8 cellular contexts compared by ENCODE assay signal in the genomic region with DNA sequence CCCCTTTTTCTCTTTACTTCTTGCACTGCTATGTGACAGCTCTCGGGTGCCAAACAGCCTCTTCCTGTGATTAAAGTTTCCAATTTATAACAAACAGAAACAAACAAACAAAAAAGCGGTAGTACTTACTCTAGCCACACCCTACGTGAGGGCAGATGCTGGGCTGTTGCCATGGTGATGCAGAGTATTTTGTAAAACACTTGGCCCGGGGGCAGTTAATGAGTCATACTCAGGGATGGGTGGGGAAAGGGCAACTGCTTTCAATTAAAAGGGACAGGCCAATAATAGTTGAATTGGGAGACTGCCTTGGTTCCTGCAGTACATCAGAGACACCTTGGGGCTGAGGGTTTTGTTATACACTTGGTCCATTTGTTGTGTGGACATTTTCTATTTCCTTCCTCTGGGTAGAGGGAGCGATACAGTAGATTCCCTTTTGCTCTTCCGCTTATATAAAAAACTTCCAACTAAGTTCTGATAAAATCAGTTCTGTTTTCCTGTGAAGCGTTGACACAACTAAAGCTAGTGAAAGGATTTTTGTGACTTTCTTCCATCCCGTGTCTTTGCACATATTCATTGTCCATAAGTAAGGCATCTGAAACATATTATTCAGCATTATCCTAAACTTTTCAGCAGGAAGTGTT. TPM values are rescaled to one million over a fixed set of nuclear protein-coding genes. Genes with fewer than 3 reads are reported as not detected.
DNase-seq lines count a peak whose midpoint lies in the region; ATAC-seq, FAIRE-seq and TF ChIP-seq lines count a peak whose summit lies in the region.

No MANE protein-coding gene starts in this region.

- SMC1A ChIA-PET in GM12878 (lab: Charles Lee; ENCODE audit: uncharacterized antibody, unreplicated experiment) = interaction anchor here (1.5 kb wide), 1 partner anchor 10 kb away, joined by 4 read pairs; no protein-coding TSS in a partner anchor

- H3K4me3 ChIP-seq in GM12878 = no peak overlapping the region

- FAIRE-seq in GM12878 (lab: Jason Lieb, UNC) = no peak

- RAD21 ChIA-PET in GM12878 (lab: Charles Lee; ENCODE audit: unreplicated experiment) = no interaction called here

- no peak overlapping the region for H3K4me2 ChIP-seq in GM12878 (ENCODE audit: control insufficient read depth, insufficient read depth)

- no peaks in the 10 kb centered on the region for H3K36me3 ChIP-seq in GM12878 (ENCODE audit: control insufficient read depth in 2 of 2, insufficient read depth in 2 of 2, low read length in 1 of 2)

- no peak overlapping the region for H3K27ac ChIP-seq in GM12878 (ENCODE audit: control insufficient read depth, insufficient read depth)

- no peaks in the 10 kb centered on the region for H4K20me1 ChIP-seq in GM12878 (ENCODE audit: control insufficient read depth, insufficient read depth)

- CTCF ChIA-PET in GM12878 (lab: Yijun Ruan, JAX) = interaction anchor here (0.7 to 3.2 kb wide), 2 partner anchors 12 to 56 kb away, joined by 4 to 13 read pairs; no protein-coding TSS in a partner anchor

- no peaks in the 10 kb centered on the region for H3K79me2 ChIP-seq in GM12878 (ENCODE audit: control insufficient read depth, insufficient read depth, low read length)

- TF ChIP-seq EP300 in GM12878 (IDR thresholded peaks at IDR 0.05; ENCODE audit: borderline replicate concordance in 1 of 2, control insufficient read depth in 1 of 2, low read depth in 2 of 2, low read length in 2 of 2) = peak in 1 of 2 experiments; percentile 14; a peak in 1 of 4 replicates

- H3K9ac ChIP-seq in GM12878 (ENCODE audit: control insufficient read depth, insufficient read depth, low read length) = no peak overlapping the region

- no peak for TF ChIP-seq RAD21 in GM12878 (IDR thresholded peaks at IDR 0.05; ENCODE audit: insufficient read depth, low read depth, low read length)

- intact Hi-C loops in GM12878 (cut with micrococcal nuclease; ENCODE audit: unreplicated experiment) = no loop called here

- TF ChIP-seq POLR2A in GM12878 (IDR thresholded peaks at IDR 0.05; ENCODE audit: low read depth, low read length) = no peak

- no peak for TF ChIP-seq CTCF in GM12878 (IDR thresholded peaks at IDR 0.05 in 2 of 3, conservative IDR thresholded peaks at IDR 0.05 in 1 of 3; ENCODE audit: control insufficient read depth in 2 of 3, extremely low read depth in 1 of 3, insufficient read depth in 1 of 3, low read depth in 3 of 3, low read length in 3 of 3)

- H2AFZ ChIP-seq in GM12878 (ENCODE audit: control insufficient read depth, low read depth, low read length) = no peak overlapping the region

- ATAC-seq in GM12878 (peak; percentile 88), GM19328 (IDR thresholded peaks at IDR 0.05; ENCODE audit: unreplicated experiment) (no peak)

- DNase-seq in DMS79 treated with DMSO at 0.1 percent for 48 hours (lab: John Stamatoyannopoulos, UW) (peak; percentile 72), LHCN-M2 (ENCODE audit: low read depth) (peak; percentile 99), T1000 (lab: John Stamatoyannopoulos, UW) (peak; percentile 92), GM12878 (ENCODE audit: low read depth, low spot score) (no peak), inferior parietal cortex (ENCODE audit: extremely low spot score) (peak; percentile 13), HuH-7 (ENCODE audit: low spot score) (no peak)
- DNase-seq in stimulated activated CD4-positive, alpha-beta T cell treated with anti-CD3 and anti-CD28 coated beads, Interleukin-1b, Interleukin-23, amount 100 ng/mL, for 4 hours (ENCODE audit: low read depth in 2 of 2) = peak; percentile 19 to 58

- no TSS peak for BruUV-seq in GM12878 (replicated peaks; lab: Mats Ljungman, UMichigan)

- WGBS in GM12878 (ENCODE audit: insufficient coverage, insufficient replicate concordance, low lambda C conversion rate, missing lambda C conversion rate) = 32% methylated on average over 8 of the region's 8 CpGs

- POLR2A ChIA-PET in GM12878 (lab: Charles Lee) = no interaction called here

- in situ Hi-C loops in GM12878 (cut with MboI) = no loop called here

- no peaks in the 10 kb centered on the region for H3K9me3 ChIP-seq in GM12878 (replicated peaks; ENCODE audit: control insufficient read depth, insufficient read depth, low read length)

- no peaks in the 10 kb centered on the region for H3K4me1 ChIP-seq in GM12878 (ENCODE audit: control insufficient read depth, insufficient read depth, low read length)

- H3K27me3 ChIP-seq in GM12878 (replicated peaks in 1 of 2; ENCODE audit: control insufficient read depth in 2 of 2, insufficient read depth in 2 of 2, low read length in 1 of 2) = peaks cover 0 to 8% of the 10 kb centered on the region in 2 experiments; a peak in 2 of 4 replicates

TF ChIP-seq in GM12878, 131 proteins besides CTCF, POLR2A, EP300 and RAD21:
- TF ChIP-seq ZNF274 (IDR thresholded peaks at IDR 0.05; ENCODE audit: insufficient read depth, insufficient read length) (no peak), RBBP5 (conservative IDR thresholded peaks at IDR 0.05) (no peak), ZBTB40 (IDR thresholded peaks at IDR 0.05; ENCODE audit: borderline replicate concordance) (0 out of 2 replicates have a peak, but pooled peaks have one; percentile 30), SMAD5 (IDR thresholded peaks at IDR 0.05; ENCODE audit: low read depth) (no peak), BMI1 (IDR thresholded peaks at IDR 0.05; ENCODE audit: borderline replicate concordance) (peak; percentile 79), RFX5 (IDR thresholded peaks at IDR 0.05; ENCODE audit: low read depth, low read length) (no peak)

RNA-seq across cellular contexts. Expression of gene THEM4, which starts 36.5 kb away (rescaled TPM):
- 20.3 and 22.8 TPM in 2 replicates for total RNA-seq in LHCN-M2 (2014; rRNA removed)
- polyA plus RNA-seq in LHCN-M2 (2012) = 8.5 TPM
- total RNA-seq in GM12878 (2013; cell fraction: nucleolus; rRNA removed) = 17.5 and 19.0 TPM in 2 replicates
- 13.2 and 14.1 TPM in 2 replicates for total RNA-seq in GM12878 (2014; rRNA removed)
- 16.7 and 17.1 TPM in 2 replicates for total RNA-seq in GM12878 (2014; rRNA removed; fragmentation: Illumina TruSeq; extraction: Trizol)
- 11.7 and 13.2 TPM in 2 replicates for total RNA-seq in GM12878 (2021)
- 7.3 TPM for polyA plus RNA-seq in GM12878 (2011; ENCODE audit: low read depth)
- 18.6 and 21.9 TPM in 2 replicates for polyA plus RNA-seq in GM12878 (2011; rRNA removed)
- polyA plus RNA-seq in GM12878 (2011; cell fraction: cytosol; rRNA removed) = 11.2 TPM in 2 replicates
- 7.2 and 10.5 TPM in 2 replicates for polyA plus RNA-seq in GM12878 (2011; cell fraction: nucleus; rRNA removed)
- 8.5 and 10.9 TPM in 2 replicates for polyA plus RNA-seq in GM12878 (2012)
- 26.0 and 26.8 TPM in 2 replicates for polyA plus RNA-seq in GM12878 (2014; fragmentation: Illumina TruSeq; extraction: Trizol)
- 1 to 10 TPM; 3.4 to 7.2 TPM for polyA plus RNA-seq in GM12878 (2014; fragmentation: Nextera tagmentation; extraction: Ambion mirVana)
- polyA plus RNA-seq in GM12878 (2014; rRNA removed) = 22.6 and 30.8 TPM in 2 replicates
- 10 to 100 TPM; 21.9 to 25.4 TPM for polyA plus RNA-seq in GM12878 (2016; fragmentation: Nextera tagmentation; extraction: Ambion mirVana)
- polyA minus RNA-seq in GM12878 (2011; rRNA and poly(A)+ RNA removed) = 7.5 and 9.0 TPM in 2 replicates
- polyA minus RNA-seq in GM12878 (2011; cell fraction: cytosol; rRNA and poly(A)+ RNA removed) = 1.7 and 2.3 TPM in 2 replicates
- polyA minus RNA-seq in GM12878 (2011; cell fraction: nucleus; rRNA and poly(A)+ RNA removed) = 3.1 and 4.3 TPM in 2 replicates

RNA-seq across cellular contexts. Expression of gene S100A10, which starts 47.8 kb away (rescaled TPM):
- total RNA-seq in LHCN-M2 (2014; rRNA removed) (81.9 and 115 TPM in 2 replicates), GM12878 (2014; rRNA removed) (0.56 TPM in 1 of 2 replicates, not detected in the other), GM12878 (2014; rRNA removed; fragmentation: Illumina TruSeq; extraction: Trizol) (not detected in 2 replicates), GM12878 (2021) (1.6 and 2.8 TPM in 2 replicates)
- polyA plus RNA-seq in LHCN-M2 (2012) = 916 TPM
- total RNA-seq in GM12878 (2013; cell fraction: nucleolus; rRNA removed) = not detected in 2 replicates
- polyA plus RNA-seq in GM12878 (2011; ENCODE audit: low read depth) = 6.1 TPM
- polyA plus RNA-seq in GM12878 (2011; rRNA removed) (0.16 and 0.20 TPM in 2 replicates), GM12878 (2014; fragmentation: Illumina TruSeq; extraction: Trizol) (not detected in 2 replicates), GM12878 (2014; fragmentation: Nextera tagmentation; extraction: Ambion mirVana) (under 1 TPM; 0.18 to 0.50 TPM), GM12878 (2014; rRNA removed) (0.65 TPM in 1 of 2 replicates, not detected in the other), GM12878 (2016; fragmentation: Nextera tagmentation; extraction: Ambion mirVana) (1 to 10 TPM; 1.6 to 2.1 TPM)
- 0.12 and 0.28 TPM in 2 replicates for polyA plus RNA-seq in GM12878 (2011; cell fraction: cytosol; rRNA removed)
- polyA plus RNA-seq in GM12878 (2011; cell fraction: nucleus; rRNA removed) = not detected in 2 replicates
- 3.3 and 3.5 TPM in 2 replicates for polyA plus RNA-seq in GM12878 (2012)
- polyA minus RNA-seq in GM12878 (2011; rRNA and poly(A)+ RNA removed) = not detected in 2 replicates
- polyA minus RNA-seq in GM12878 (2011; cell fraction: cytosol; rRNA and poly(A)+ RNA removed) = 3.8 and 4.9 TPM in 2 replicates
- 0.24 and 0.96 TPM in 2 replicates for polyA minus RNA-seq in GM12878 (2011; cell fraction: nucleus; rRNA and poly(A)+ RNA removed)

Comparison
In these comparisons a context has a peak if more than half of its experiments do, and no peak if none do; other contexts are left out.
1. DNase-seq: peak in DMS79 treated with DMSO at 0.1 percent for 48 hours (single experiment), LHCN-M2 (single experiment), T1000 (single experiment), inferior parietal cortex (single experiment) and stimulated activated CD4-positive, alpha-beta T cell treated with anti-CD3 and anti-CD28 coated beads, Interleukin-1b, Interleukin-23, amount 100 ng/mL, for 4 hours (2 of 2); none in GM12878 (single experiment) and HuH-7 (single experiment).
2. RNA of gene S100A10, which starts 47.8 kb away (total RNA-seq): 81.9 to 115 TPM in LHCN-M2; 0.56 to 2.8 TPM in GM12878; every median in the first group is over 10 times any median in the second.